ENCODE assay signal across 9 cellular contexts in genomic region chr4:22500831-22501714, GRCh38. TPM values are rescaled to one million over a fixed set of nuclear protein-coding genes. Genes with fewer than 3 reads are reported as not detected.
DNase-seq lines count a peak whose midpoint lies in the region; ATAC-seq lines count a peak whose summit lies in the region.
"Had no signal": no experiment of that assay in that cellular context is flagged by ENCODE, and none has a peak within 500 bp of the region (broad histone marks: within the 10 kb centered on the region; RNA-seq: fewer than 3 reads in every experiment).

No MANE protein-coding gene starts in this region.

- H3K4me3 Mint-ChIP-seq in activated naive CD8-positive, alpha-beta T cell, result peak overlapping the region; percentile 62

- H3K4me3 ChIP-seq in ACC112 (ENCODE audit: low read depth, low read length), result no peak overlapping the region

- no peaks in the 10 kb centered on the region for H3K36me3 ChIP-seq in ACC112 (ENCODE audit: insufficient read depth, low read length)

- peak overlapping the region; percentile 25; the same call in 1 of the 2 replicates for H3K27ac ChIP-seq in ACC112 (ENCODE audit: low read depth, low read length)

- H3K9me3 Mint-ChIP-seq in activated naive CD8-positive, alpha-beta T cell (ENCODE audit: low read depth), result no peaks in the 10 kb centered on the region

- peaks cover 41% of the 10 kb centered on the region for H3K4me1 Mint-ChIP-seq in activated naive CD8-positive, alpha-beta T cell (ENCODE audit: low read depth)

- H3K27me3 ChIP-seq in ACC112 (ENCODE audit: insufficient read depth, low read length), result no peaks in the 10 kb centered on the region

- peaks cover 10% of the 10 kb centered on the region for H3K79me2 ChIP-seq in ACC112 (ENCODE audit: control insufficient read depth, insufficient read depth, low read length, unreplicated experiment)

- H3K4me1 ChIP-seq in ACC112 (ENCODE audit: control insufficient read depth, insufficient read depth, low read length, unreplicated experiment), result peaks cover 5% of the 10 kb centered on the region

- H3K27me3 Mint-ChIP-seq in activated naive CD8-positive, alpha-beta T cell, result no peaks in the 10 kb centered on the region

- DNase-seq in mucosa of gallbladder (ENCODE audit: low spot score) (peak; percentile 31), H4 (ENCODE audit: low spot score) (no peak), NCI-H146 treated with DMSO at 0.1 percent for 48 hours (lab: John Stamatoyannopoulos, UW; ENCODE audit: unreplicated experiment) (no peak), cerebellar nuclear complex (lab: John Stamatoyannopoulos, UW) (no peak)
- DNase-seq: T-helper 1 cell had no signal

- H3K36me3 Mint-ChIP-seq in activated naive CD8-positive, alpha-beta T cell, result peaks cover 8% of the 10 kb centered on the region

- no peak overlapping the region for H3K27ac Mint-ChIP-seq in activated naive CD8-positive, alpha-beta T cell

- no peak overlapping the region for H2AFZ ChIP-seq in ACC112 (ENCODE audit: low read length, unreplicated experiment)

- ATAC-seq in HG02798 (IDR thresholded peaks at IDR 0.05; ENCODE audit: poor library complexity, unreplicated experiment), result peak; percentile 80
- no peak for ATAC-seq in GM19452 (IDR thresholded peaks at IDR 0.05; ENCODE audit: unreplicated experiment)

RNA-seq across cellular contexts. Expression of gene ADGRA3, which starts 14.8 kb away (rescaled TPM):
- total RNA-seq in mucosa of gallbladder, result 26.2 TPM
- total RNA-seq in H4 (2014; rRNA removed; shearing (Covaris generic)), result 27.3 and 31.2 TPM in 2 replicates
